Comparison of ENCODE assay signal across 8 cellular contexts in the genomic region with DNA sequence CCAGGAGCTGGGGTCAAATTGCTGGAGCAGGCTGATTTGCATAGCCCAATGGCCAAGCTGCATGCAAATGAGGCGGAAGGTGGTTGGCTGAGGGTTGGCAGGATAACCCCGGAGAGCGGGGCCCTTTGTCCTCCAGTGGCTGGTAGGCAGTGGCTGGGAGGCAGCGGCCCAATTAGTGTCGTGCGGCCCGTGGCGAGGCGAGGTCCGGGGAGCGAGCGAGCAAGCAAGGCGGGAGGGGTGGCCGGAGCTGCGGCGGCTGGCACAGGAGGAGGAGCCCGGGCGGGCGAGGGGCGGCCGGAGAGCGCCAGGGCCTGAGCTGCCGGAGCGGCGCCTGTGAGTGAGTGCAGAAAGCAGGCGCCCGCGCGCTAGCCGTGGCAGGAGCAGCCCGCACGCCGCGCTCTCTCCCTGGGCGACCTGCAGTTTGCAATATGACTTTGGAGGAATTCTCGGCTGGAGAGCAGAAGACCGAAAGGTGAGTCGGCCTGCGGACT. TPM values are rescaled to one million over a fixed set of nuclear protein-coding genes. Genes with fewer than 3 reads are reported as not detected.
DNase-seq lines count a peak whose midpoint lies in the region; ATAC-seq and TF ChIP-seq lines count a peak whose summit lies in the region.

A gene with protein sequence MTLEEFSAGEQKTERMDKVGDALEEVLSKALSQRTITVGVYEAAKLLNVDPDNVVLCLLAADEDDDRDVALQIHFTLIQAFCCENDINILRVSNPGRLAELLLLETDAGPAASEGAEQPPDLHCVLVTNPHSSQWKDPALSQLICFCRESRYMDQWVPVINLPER (plus strand): TSS at position 135 of the 491 bp plus-strand sequence. CDS start 294 bp downstream, at position 429.

- peaks cover 16% of the 10 kb centered on the region for H3K36me3 Mint-ChIP-seq in activated naive CD8-positive, alpha-beta T cell
- H3K36me3 Mint-ChIP-seq in glutamatergic neuron (ENCODE audit: unreplicated experiment) (peaks cover 6% of the 10 kb centered on the region), osteocyte (ENCODE audit: unreplicated experiment) (peaks cover 23% of the 10 kb centered on the region)

- DNase-seq in GM10248 (ENCODE audit: extremely low spot score) (peak; percentile 96), NCI-H1105 (lab: John Stamatoyannopoulos, UW) (peak; percentile 99), SKM-1 treated with dmso at 0.1 percent for 144 hours (lab: John Stamatoyannopoulos, UW; ENCODE audit: unreplicated experiment) (peak; percentile 97), glutamatergic neuron (peak; percentile 97), osteocyte (ENCODE audit: extremely low spot score, unreplicated experiment) (peak; percentile 99), tibial artery (peak; percentile 99 to 100)

- no peaks in the 10 kb centered on the region for H3K27me3 Mint-ChIP-seq in activated naive CD8-positive, alpha-beta T cell
- H3K27me3 Mint-ChIP-seq in glutamatergic neuron (ENCODE audit: unreplicated experiment) (peaks cover 11% of the 10 kb centered on the region), osteocyte (ENCODE audit: unreplicated experiment) (no peaks in the 10 kb centered on the region)

- H3K9me3 Mint-ChIP-seq in activated naive CD8-positive, alpha-beta T cell (ENCODE audit: low read depth): no peaks in the 10 kb centered on the region
- H3K9me3 Mint-ChIP-seq in glutamatergic neuron (ENCODE audit: unreplicated experiment) (peaks cover 18% of the 10 kb centered on the region), osteocyte (ENCODE audit: unreplicated experiment) (no peaks in the 10 kb centered on the region)

- no peaks in the 10 kb centered on the region for H3K27me3 ChIP-seq in tibial artery

- H3K9me3 ChIP-seq in tibial artery: no peaks in the 10 kb centered on the region

- POLR2A ChIA-PET in GM10248 (lab: Yijun Ruan, JAX): interaction anchor here (0.6 to 2.5 kb wide), 15 partner anchors 10 to 339 kb away, joined by 3 to 19 read pairs (median 6); a partner anchor contains a TSS

- CTCF ChIA-PET in GM10248 (lab: Yijun Ruan, JAX): interaction anchor here (0.8 to 3.0 kb wide), 7 partner anchors 10 to 471 kb away, joined by 3 to 15 read pairs (median 4); no protein-coding TSS in a partner anchor

- TF ChIP-seq CTCF in GM10248 (IDR thresholded peaks at IDR 0.05; ENCODE audit: control extremely low read depth, extremely low read depth, low read depth, missing control alignments): no peak
- TF ChIP-seq CTCF in glutamatergic neuron (IDR thresholded peaks at IDR 0.05; ENCODE audit: partially characterized antibody, unreplicated experiment): no peak
- peak; percentile 10 for TF ChIP-seq CTCF in osteocyte (IDR thresholded peaks at IDR 0.05)
- peak in 1 of 2 experiments; percentile 4 for TF ChIP-seq CTCF in tibial artery (IDR thresholded peaks at IDR 0.05)

- peak within 1 kb of the TSS; percentile 95 to 99 for H3K27ac ChIP-seq in tibial artery

- H3K27ac Mint-ChIP-seq in activated naive CD8-positive, alpha-beta T cell: peak within 1 kb of the TSS; percentile 95
- H3K27ac Mint-ChIP-seq in glutamatergic neuron (ENCODE audit: unreplicated experiment): peak within 1 kb of the TSS; percentile 97
- H3K27ac Mint-ChIP-seq in osteocyte (ENCODE audit: unreplicated experiment): peak within 1 kb of the TSS; percentile 90

- H3K4me1 ChIP-seq in tibial artery: peaks cover 0 to 55% (median 34%) of the 10 kb centered on the region in 4 donors

- H3K4me3 ChIP-seq in tibial artery: peak within 1 kb of the TSS; percentile 88 to 98

- intact Hi-C loops in tibial artery (cut with DNase I; ENCODE audit: low total_unique reads): loop anchor here (5.0 to 10.0 kb wide), 3 partner anchors 62 to 150 kb away; a partner anchor contains a TSS

- H3K4me3 Mint-ChIP-seq in activated naive CD8-positive, alpha-beta T cell: peak within 1 kb of the TSS; percentile 97
- H3K4me3 Mint-ChIP-seq in glutamatergic neuron (ENCODE audit: unreplicated experiment): peak within 1 kb of the TSS; percentile 88
- H3K4me3 Mint-ChIP-seq in osteocyte (ENCODE audit: unreplicated experiment): peak within 1 kb of the TSS; percentile 93

- peaks cover 47% of the 10 kb centered on the region for H3K4me1 Mint-ChIP-seq in activated naive CD8-positive, alpha-beta T cell (ENCODE audit: low read depth)
- H3K4me1 Mint-ChIP-seq in glutamatergic neuron (ENCODE audit: low read depth, unreplicated experiment) (peaks cover 24% of the 10 kb centered on the region), osteocyte (ENCODE audit: unreplicated experiment) (peaks cover 45% of the 10 kb centered on the region)

- ATAC-seq in HG02623 (IDR thresholded peaks at IDR 0.05; ENCODE audit: unreplicated experiment): peak; percentile 83

- peaks cover 21 to 27% (median 24%) of the 10 kb centered on the region in 3 donors for H3K36me3 ChIP-seq in tibial artery

RNA-seq across cellular contexts. Expression of the gene that starts here (rescaled TPM):
- total RNA-seq in glutamatergic neuron (ENCODE audit: unreplicated experiment) (143 TPM), osteocyte (43.3 and 45.3 TPM in 2 replicates)

Comparison
In these comparisons a context has a peak if more than half of its experiments do, and no peak if none do; other contexts are left out.
1. Peak in every context shown above with its lines: DNase-seq, ATAC-seq, H3K4me3 ChIP-seq and H3K27ac ChIP-seq.